ENCODE assay signal across 9 cellular contexts in the genomic region with DNA sequence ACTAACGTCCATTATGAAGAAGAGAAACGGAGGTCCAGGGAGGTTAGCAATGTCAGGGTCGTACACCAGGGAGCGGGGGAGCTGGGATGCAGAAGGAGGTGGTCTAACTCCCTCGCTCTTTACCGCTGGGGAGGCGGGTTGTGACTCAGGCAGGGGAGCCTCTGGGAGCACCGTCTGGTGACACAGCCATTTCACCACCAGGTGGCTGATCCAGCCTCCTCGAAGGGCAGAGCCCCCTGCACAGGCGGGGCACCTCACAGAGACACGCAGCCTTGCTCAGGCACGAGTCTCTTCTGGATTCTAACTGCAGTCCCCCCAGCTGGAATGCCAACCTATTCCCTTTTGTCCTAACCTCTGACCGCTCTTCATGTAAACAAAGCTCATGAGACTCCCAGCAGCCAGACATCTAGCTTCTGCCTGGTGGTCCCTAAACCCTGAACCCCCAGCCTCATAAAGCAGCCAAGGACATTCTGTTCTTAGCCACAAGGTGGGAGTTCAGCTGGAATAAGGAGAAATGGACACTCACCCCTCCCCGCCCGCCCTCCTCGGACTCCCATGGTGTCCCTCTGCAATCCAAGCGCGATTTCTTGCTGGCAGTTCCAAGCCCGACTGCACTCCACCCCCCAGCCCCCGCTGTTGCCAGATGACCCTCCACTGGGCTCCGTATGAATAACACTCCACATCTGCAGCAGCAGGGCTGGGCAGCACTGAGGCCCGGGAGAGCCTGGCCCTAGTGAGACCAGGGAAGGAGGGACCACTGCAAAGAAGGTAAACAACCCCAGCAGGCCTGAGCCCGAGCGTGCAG.
DNase-seq lines count a peak whose midpoint lies in the region; ATAC-seq and TF ChIP-seq lines count a peak whose summit lies in the region.
"Had no signal": no experiment of that assay in that cellular context is flagged by ENCODE, and none has a peak within 500 bp of the region (broad histone marks: within the 10 kb centered on the region; RNA-seq: fewer than 3 reads in every experiment).

No MANE protein-coding gene starts in this region.

- TF ChIP-seq CTCF in DND-41 (IDR thresholded peaks at IDR 0.05; ENCODE audit: borderline replicate concordance, extremely low read depth, low read length, poor library complexity, severe bottlenecking) (peak; percentile 17), Panc1 (IDR thresholded peaks at IDR 0.05) (no peak), glutamatergic neuron (IDR thresholded peaks at IDR 0.05; ENCODE audit: partially characterized antibody, unreplicated experiment) (peak; percentile 37), prostate gland (IDR thresholded peaks at IDR 0.05) (peak in 3 of 4 experiments; percentile 10 to 41 (median 33))

- H3K27ac Mint-ChIP-seq in glutamatergic neuron (ENCODE audit: unreplicated experiment): no peak overlapping the region
- H3K27ac Mint-ChIP-seq: activated CD4-positive, alpha-beta memory T cell treated with anti-CD3 and anti-CD28 coated beads for 36 hours had no signal

- H3K27me3 ChIP-seq in DND-41 (ENCODE audit: insufficient read depth, low read length, poor library complexity): peaks cover 18% of the 10 kb centered on the region
- H3K27me3 ChIP-seq in Panc1 (ENCODE audit: control insufficient read depth, insufficient read depth, low read length): no peaks in the 10 kb centered on the region; the same call in 1 of the 2 replicates
- no peaks in the 10 kb centered on the region for H3K27me3 ChIP-seq in prostate gland (replicated peaks; ENCODE audit: insufficient read depth)

- peaks cover 2% of the 10 kb centered on the region for H3K27me3 Mint-ChIP-seq in glutamatergic neuron (ENCODE audit: unreplicated experiment)

- H3K36me3 ChIP-seq in DND-41 (ENCODE audit: insufficient read depth, low read length) (no peaks in the 10 kb centered on the region), Panc1 (ENCODE audit: control insufficient read depth, insufficient read depth, low read length) (no peaks in the 10 kb centered on the region), prostate gland (peaks cover 0 to 5% of the 10 kb centered on the region in 2 donors)

- no peak overlapping the region for H3K9ac ChIP-seq in DND-41 (ENCODE audit: low read depth, low read length)

- TF ChIP-seq POLR2A in prostate gland (IDR thresholded peaks at IDR 0.05): no peak

- POLR2A ChIA-PET in Panc1 (lab: Charles Lee): interaction anchor here (0.6 kb wide), 1 partner anchor 290 kb away, joined by 3 read pairs; no protein-coding TSS in a partner anchor

- H3K36me3 Mint-ChIP-seq in glutamatergic neuron (ENCODE audit: unreplicated experiment): no peaks in the 10 kb centered on the region
- H3K36me3 Mint-ChIP-seq: activated CD4-positive, alpha-beta memory T cell treated with anti-CD3 and anti-CD28 coated beads for 36 hours had no signal

- in situ Hi-C loops in Panc1 (cut with HindIII; ENCODE audit: low pct_unique_long_range_greater_than_20kb, low sequenced_read_pairs): no loop called here

- no peaks in the 10 kb centered on the region for H3K9me3 ChIP-seq in DND-41 (ENCODE audit: insufficient read depth, low read length, severe bottlenecking)
- no peaks in the 10 kb centered on the region for H3K9me3 ChIP-seq in Panc1 (ENCODE audit: control insufficient read depth, insufficient read depth, low read depth, low read length)
- H3K9me3 ChIP-seq in prostate gland: no peaks in the 10 kb centered on the region

- H3K4me3 Mint-ChIP-seq in glutamatergic neuron (ENCODE audit: unreplicated experiment): no peak overlapping the region
- H3K4me3 Mint-ChIP-seq: activated CD4-positive, alpha-beta memory T cell treated with anti-CD3 and anti-CD28 coated beads for 36 hours had no signal

- peaks cover 10% of the 10 kb centered on the region for H3K4me1 Mint-ChIP-seq in glutamatergic neuron (ENCODE audit: low read depth, unreplicated experiment)

- DNase-seq in DND-41 (no peak), Panc1 (ENCODE audit: low read depth, low spot score) (no peak), glutamatergic neuron (peak; percentile 52), prostate gland (ENCODE audit: low spot score) (no peak), NCI-H748 treated with DMSO at 0.1 percent for 48 hours (lab: John Stamatoyannopoulos, UW) (no peak), NCI-H146 (lab: John Stamatoyannopoulos, UW) (no peak), NCI-H1930 (lab: John Stamatoyannopoulos, UW) (no peak)
- DNase-seq: activated CD4-positive, alpha-beta memory T cell treated with anti-CD3 and anti-CD28 coated beads for 36 hours had no signal

- H3K4me3 ChIP-seq in DND-41 (ENCODE audit: low read depth in 1 of 2, low read length in 2 of 2): no peak overlapping the region
- H3K4me3 ChIP-seq in Panc1 (ENCODE audit: low read depth in 2 of 2, low read length in 2 of 2): no peak overlapping the region
- H3K4me3 ChIP-seq in prostate gland: no peak overlapping the region

- intact Hi-C loops in Panc1 (cut with micrococcal nuclease; ENCODE audit: unreplicated experiment): no loop called here
- intact Hi-C loops in prostate gland (cut with DNase I): no loop called here

- BruUV-seq in Panc1 (replicated peaks; lab: Mats Ljungman, UMichigan): no TSS peak

- CTCF ChIA-PET in Panc1 (lab: Charles Lee): no interaction called here

- H3K4me2 ChIP-seq in DND-41 (ENCODE audit: insufficient read depth, low read length): no peak overlapping the region

- 40% methylated on average over 24 of the region's 24 CpGs for WGBS in prostate gland

- no peak overlapping the region for H2AFZ ChIP-seq in DND-41 (ENCODE audit: low read depth, low read length)

- peaks cover 8% of the 10 kb centered on the region for H3K9me3 Mint-ChIP-seq in glutamatergic neuron (ENCODE audit: unreplicated experiment)
- H3K9me3 Mint-ChIP-seq: activated CD4-positive, alpha-beta memory T cell treated with anti-CD3 and anti-CD28 coated beads for 36 hours had no signal

- peaks cover 1% of the 10 kb centered on the region; the same call in 1 of the 2 replicates for H4K20me1 ChIP-seq in DND-41 (ENCODE audit: insufficient read depth, low read length)

- H3K79me2 ChIP-seq in DND-41 (ENCODE audit: insufficient read depth, low read length): no peaks in the 10 kb centered on the region

- H3K27ac ChIP-seq in DND-41 (ENCODE audit: low read length) (no peak overlapping the region), Panc1 (ENCODE audit: low read length) (no peak overlapping the region), prostate gland (peak overlapping the region; percentile 91 to 92)

- ATAC-seq in DND-41 (ENCODE audit: insufficient read depth, low read depth) (no peak), Panc1 (0 out of 2 replicates have a peak, but pooled peaks have one; percentile 39), HG03460 (IDR thresholded peaks at IDR 0.05; ENCODE audit: unreplicated experiment) (no peak)

- H3K4me1 ChIP-seq in DND-41 (ENCODE audit: insufficient read depth, low read length): no peaks in the 10 kb centered on the region
- H3K4me1 ChIP-seq in Panc1 (ENCODE audit: control insufficient read depth, insufficient read depth, low read length): no peaks in the 10 kb centered on the region
- H3K4me1 ChIP-seq in prostate gland (replicated peaks): peaks cover 40% of the 10 kb centered on the region

Comparison
In these comparisons a context has a peak if more than half of its experiments do, and no peak if none do; other contexts are left out.
1. H3K27ac ChIP-seq: peak in prostate gland (2 of 2); none in DND-41 (single experiment) and Panc1 (single experiment).